ENCODE assay signal across 1 cellular context in genomic region chr6:116370717-116371383, GRCh38.
TF ChIP-seq lines count a peak whose summit lies in the region.

DSE (plus strand) TSS chr6:116370947; CDS start chr6:116399251, 28,304 bp downstream.

TF ChIP-seq in HEK293, 187 proteins besides CTCF, POLR2A, EP300 and RAD21 (continued from another document and continues in another):
- TF ChIP-seq, protein P1, sequence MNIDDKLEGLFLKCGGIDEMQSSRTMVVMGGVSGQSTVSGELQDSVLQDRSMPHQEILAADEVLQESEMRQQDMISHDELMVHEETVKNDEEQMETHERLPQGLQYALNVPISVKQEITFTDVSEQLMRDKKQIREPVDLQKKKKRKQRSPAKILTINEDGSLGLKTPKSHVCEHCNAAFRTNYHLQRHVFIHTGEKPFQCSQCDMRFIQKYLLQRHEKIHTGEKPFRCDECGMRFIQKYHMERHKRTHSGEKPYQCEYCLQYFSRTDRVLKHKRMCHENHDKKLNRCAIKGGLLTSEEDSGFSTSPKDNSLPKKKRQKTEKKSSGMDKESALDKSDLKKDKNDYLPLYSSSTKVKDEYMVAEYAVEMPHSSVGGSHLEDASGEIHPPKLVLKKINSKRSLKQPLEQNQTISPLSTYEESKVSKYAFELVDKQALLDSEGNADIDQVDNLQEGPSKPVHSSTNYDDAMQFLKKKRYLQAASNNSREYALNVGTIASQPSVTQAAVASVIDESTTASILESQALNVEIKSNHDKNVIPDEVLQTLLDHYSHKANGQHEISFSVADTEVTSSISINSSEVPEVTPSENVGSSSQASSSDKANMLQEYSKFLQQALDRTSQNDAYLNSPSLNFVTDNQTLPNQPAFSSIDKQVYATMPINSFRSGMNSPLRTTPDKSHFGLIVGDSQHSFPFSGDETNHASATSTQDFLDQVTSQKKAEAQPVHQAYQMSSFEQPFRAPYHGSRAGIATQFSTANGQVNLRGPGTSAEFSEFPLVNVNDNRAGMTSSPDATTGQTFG (tag by site-specific recombination; IDR thresholded peaks at IDR 0.05; ENCODE audit: borderline replicate concordance): no peak
- TF ChIP-seq ZNF664 (tag by site-specific recombination; IDR thresholded peaks at IDR 0.05): no peak
- no peak for TF ChIP-seq ZNF169 (tag by site-specific recombination; IDR thresholded peaks at IDR 0.05)
- no peak for TF ChIP-seq ZNF521 (tag by site-specific recombination; IDR thresholded peaks at IDR 0.05)
- TF ChIP-seq OVOL3 (tag by site-specific recombination; IDR thresholded peaks at IDR 0.05): no peak
- TF ChIP-seq ZFP41 (tag by site-specific recombination; IDR thresholded peaks at IDR 0.05; ENCODE audit: borderline replicate concordance): no peak
- TF ChIP-seq, protein P2, sequence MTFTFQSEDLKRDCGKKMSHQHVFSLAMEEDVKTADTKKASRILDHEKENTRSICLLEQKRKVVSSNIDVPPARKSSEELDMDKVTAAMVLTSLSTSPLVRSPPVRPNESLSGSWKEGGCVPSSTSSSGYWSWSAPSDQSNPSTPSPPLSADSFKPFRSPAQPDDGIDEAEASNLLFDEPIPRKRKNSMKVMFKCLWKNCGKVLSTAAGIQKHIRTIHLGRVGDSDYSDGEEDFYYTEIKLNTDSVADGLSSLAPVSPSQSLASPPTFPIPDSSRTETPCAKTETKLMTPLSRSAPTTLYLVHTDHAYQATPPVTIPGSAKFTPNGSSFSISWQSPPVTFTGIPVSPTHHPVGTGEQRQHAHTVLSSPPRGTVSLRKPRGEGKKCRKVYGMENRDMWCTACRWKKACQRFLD (tag by site-specific recombination; IDR thresholded peaks at IDR 0.05): no peak
- no peak for TF ChIP-seq ZNF621 (tag by site-specific recombination; IDR thresholded peaks at IDR 0.05)
- no peak for TF ChIP-seq ZNF670 (tag by site-specific recombination; IDR thresholded peaks at IDR 0.05; ENCODE audit: low read depth)
- TF ChIP-seq ZIC2 (tag by site-specific recombination; IDR thresholded peaks at IDR 0.05): peak; percentile 88
- peak; percentile 77; the same call in 1 of the 2 replicates for TF ChIP-seq ZNF76 (tag by site-specific recombination; IDR thresholded peaks at IDR 0.05; ENCODE audit: borderline replicate concordance, low read depth)
- TF ChIP-seq ZBTB20 (tag by site-specific recombination; IDR thresholded peaks at IDR 0.05): peak; percentile 87; the same call in 1 of the 2 replicates
- TF ChIP-seq, protein P3, sequence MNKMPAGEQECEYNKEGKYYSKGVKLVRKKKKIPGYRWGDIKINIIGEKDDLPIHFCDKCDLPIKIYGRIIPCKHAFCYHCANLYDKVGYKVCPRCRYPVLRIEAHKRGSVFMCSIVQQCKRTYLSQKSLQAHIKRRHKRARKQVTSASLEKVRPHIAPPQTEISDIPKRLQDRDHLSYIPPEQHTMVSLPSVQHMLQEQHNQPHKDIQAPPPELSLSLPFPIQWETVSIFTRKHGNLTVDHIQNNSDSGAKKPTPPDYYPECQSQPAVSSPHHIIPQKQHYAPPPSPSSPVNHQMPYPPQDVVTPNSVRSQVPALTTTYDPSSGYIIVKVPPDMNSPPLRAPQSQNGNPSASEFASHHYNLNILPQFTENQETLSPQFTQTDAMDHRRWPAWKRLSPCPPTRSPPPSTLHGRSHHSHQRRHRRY (tag by site-specific recombination; IDR thresholded peaks at IDR 0.05): no peak
- no peak for TF ChIP-seq ZBTB1 (tag by site-specific recombination; IDR thresholded peaks at IDR 0.05)
- peak; percentile 61; the same call in 1 of the 2 replicates for TF ChIP-seq ZNF692 (tag by site-specific recombination; IDR thresholded peaks at IDR 0.05)
- TF ChIP-seq, protein P4, sequence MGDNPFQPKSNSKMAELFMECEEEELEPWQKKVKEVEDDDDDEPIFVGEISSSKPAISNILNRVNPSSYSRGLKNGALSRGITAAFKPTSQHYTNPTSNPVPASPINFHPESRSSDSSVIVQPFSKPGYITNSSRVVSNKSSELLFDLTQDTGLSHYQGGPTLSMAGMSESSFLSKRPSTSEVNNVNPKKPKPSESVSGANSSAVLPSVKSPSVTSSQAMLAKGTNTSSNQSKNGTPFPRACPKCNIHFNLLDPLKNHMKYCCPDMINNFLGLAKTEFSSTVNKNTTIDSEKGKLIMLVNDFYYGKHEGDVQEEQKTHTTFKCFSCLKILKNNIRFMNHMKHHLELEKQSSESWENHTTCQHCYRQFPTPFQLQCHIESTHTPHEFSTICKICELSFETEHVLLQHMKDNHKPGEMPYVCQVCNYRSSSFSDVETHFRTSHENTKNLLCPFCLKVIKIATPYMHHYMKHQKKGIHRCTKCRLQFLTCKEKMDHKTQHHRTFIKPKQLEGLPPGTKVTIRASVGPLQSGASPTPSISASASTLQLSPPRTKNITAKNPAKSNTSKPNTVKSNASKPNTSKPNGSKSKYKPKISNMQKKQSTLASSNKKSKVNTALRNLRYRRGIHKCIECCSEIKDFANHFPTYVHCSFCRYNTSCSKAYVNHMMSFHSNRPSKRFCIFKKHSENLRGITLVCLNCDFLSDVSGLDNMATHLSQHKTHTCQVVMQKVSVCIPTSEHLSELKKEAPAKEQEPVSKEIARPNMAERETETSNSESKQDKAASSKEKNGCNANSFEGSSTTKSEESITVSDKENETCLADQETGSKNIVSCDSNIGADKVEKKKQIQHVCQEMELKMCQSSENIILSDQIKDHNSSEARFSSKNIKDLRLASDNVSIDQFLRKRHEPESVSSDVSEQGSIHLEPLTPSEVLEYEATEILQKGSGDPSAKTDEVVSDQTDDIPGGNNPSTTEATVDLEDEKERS (tag by site-specific recombination; IDR thresholded peaks at IDR 0.05): no peak
- TF ChIP-seq, protein P5, sequence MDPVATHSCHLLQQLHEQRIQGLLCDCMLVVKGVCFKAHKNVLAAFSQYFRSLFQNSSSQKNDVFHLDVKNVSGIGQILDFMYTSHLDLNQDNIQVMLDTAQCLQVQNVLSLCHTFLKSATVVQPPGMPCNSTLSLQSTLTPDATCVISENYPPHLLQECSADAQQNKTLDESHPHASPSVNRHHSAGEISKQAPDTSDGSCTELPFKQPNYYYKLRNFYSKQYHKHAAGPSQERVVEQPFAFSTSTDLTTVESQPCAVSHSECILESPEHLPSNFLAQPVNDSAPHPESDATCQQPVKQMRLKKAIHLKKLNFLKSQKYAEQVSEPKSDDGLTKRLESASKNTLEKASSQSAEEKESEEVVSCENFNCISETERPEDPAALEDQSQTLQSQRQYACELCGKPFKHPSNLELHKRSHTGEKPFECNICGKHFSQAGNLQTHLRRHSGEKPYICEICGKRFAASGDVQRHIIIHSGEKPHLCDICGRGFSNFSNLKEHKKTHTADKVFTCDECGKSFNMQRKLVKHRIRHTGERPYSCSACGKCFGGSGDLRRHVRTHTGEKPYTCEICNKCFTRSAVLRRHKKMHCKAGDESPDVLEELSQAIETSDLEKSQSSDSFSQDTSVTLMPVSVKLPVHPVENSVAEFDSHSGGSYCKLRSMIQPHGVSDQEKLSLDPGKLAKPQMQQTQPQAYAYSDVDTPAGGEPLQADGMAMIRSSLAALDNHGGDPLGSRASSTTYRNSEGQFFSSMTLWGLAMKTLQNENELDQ (tag by site-specific recombination; IDR thresholded peaks at IDR 0.05; ENCODE audit: low read depth): no peak
- TF ChIP-seq EGR2 (tag by site-specific recombination; IDR thresholded peaks at IDR 0.05; ENCODE audit: low read depth): peak; percentile 90
- TF ChIP-seq ZNF433 (tag by site-specific recombination; IDR thresholded peaks at IDR 0.05; ENCODE audit: low read depth): no peak
- TF ChIP-seq, protein P6, sequence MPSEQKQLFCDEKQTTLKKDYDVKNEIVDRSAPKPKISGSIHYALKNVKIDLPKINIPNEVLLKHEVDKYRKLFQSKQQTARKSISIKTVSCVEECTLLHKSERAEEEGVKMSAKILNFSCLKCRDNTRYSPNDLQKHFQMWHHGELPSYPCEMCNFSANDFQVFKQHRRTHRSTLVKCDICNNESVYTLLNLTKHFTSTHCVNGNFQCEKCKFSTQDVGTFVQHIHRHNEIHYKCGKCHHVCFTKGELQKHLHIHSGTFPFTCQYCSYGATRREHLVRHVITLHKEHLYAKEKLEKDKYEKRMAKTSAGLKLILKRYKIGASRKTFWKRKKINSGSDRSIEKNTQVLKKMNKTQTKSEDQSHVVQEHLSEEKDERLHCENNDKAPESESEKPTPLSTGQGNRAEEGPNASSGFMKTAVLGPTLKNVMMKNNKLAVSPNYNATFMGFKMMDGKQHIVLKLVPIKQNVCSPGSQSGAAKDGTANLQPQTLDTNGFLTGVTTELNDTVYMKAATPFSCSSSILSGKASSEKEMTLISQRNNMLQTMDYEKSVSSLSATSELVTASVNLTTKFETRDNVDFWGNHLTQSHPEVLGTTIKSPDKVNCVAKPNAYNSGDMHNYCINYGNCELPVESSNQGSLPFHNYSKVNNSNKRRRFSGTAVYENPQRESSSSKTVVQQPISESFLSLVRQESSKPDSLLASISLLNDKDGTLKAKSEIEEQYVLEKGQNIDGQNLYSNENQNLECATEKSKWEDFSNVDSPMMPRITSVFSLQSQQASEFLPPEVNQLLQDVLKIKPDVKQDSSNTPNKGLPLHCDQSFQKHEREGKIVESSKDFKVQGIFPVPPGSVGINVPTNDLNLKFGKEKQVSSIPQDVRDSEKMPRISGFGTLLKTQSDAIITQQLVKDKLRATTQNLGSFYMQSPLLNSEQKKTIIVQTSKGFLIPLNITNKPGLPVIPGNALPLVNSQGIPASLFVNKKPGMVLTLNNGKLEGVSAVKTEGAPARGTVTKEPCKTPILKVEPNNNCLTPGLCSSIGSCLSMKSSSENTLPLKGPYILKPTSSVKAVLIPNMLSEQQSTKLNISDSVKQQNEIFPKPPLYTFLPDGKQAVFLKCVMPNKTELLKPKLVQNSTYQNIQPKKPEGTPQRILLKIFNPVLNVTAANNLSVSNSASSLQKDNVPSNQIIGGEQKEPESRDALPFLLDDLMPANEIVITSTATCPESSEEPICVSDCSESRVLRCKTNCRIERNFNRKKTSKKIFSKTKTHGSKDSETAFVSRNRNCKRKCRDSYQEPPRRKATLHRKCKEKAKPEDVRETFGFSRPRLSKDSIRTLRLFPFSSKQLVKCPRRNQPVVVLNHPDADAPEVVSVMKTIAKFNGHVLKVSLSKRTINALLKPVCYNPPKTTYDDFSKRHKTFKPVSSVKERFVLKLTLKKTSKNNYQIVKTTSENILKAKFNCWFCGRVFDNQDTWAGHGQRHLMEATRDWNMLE (tag by site-specific recombination; conservative IDR thresholded peaks at IDR 0.05; ENCODE audit: low read depth): no peak
- no peak for TF ChIP-seq ZSCAN4 (tag by site-specific recombination; IDR thresholded peaks at IDR 0.05)
- no peak for TF ChIP-seq ZBTB48 (tag by site-specific recombination; IDR thresholded peaks at IDR 0.05)
- no peak for TF ChIP-seq ZNF48 (tag by site-specific recombination; IDR thresholded peaks at IDR 0.05)
- TF ChIP-seq ZNF184 (tag by site-specific recombination; IDR thresholded peaks at IDR 0.05): no peak
- TF ChIP-seq ZNF626 (tag by site-specific recombination; IDR thresholded peaks at IDR 0.05): no peak
- TF ChIP-seq ZBTB21 (tag by site-specific recombination; IDR thresholded peaks at IDR 0.05): no peak
- no peak for TF ChIP-seq ZNF37A (tag by site-specific recombination; IDR thresholded peaks at IDR 0.05)
- 0 out of 2 replicates have a peak, but pooled peaks have one; percentile 15 for TF ChIP-seq SCRT2 (tag by site-specific recombination; IDR thresholded peaks at IDR 0.05)
- TF ChIP-seq ZNF19 (tag by site-specific recombination; IDR thresholded peaks at IDR 0.05; ENCODE audit: low read depth): no peak
- TF ChIP-seq ZNF768 (tag by site-specific recombination; IDR thresholded peaks at IDR 0.05): no peak
- no peak for TF ChIP-seq ZNF416 (tag by site-specific recombination; IDR thresholded peaks at IDR 0.05)
- TF ChIP-seq ZNF112 (tag by site-specific recombination; IDR thresholded peaks at IDR 0.05): no peak
- no peak for TF ChIP-seq ZNF223 (tag by site-specific recombination; IDR thresholded peaks at IDR 0.05)
- TF ChIP-seq ZNF292 (tag by site-specific recombination; IDR thresholded peaks at IDR 0.05; ENCODE audit: borderline replicate concordance, low read depth): no peak
- no peak; the same call in 1 of the 2 replicates for TF ChIP-seq ZNF394 (tag by site-specific recombination; IDR thresholded peaks at IDR 0.05; ENCODE audit: borderline replicate concordance)
- TF ChIP-seq, protein P7, sequence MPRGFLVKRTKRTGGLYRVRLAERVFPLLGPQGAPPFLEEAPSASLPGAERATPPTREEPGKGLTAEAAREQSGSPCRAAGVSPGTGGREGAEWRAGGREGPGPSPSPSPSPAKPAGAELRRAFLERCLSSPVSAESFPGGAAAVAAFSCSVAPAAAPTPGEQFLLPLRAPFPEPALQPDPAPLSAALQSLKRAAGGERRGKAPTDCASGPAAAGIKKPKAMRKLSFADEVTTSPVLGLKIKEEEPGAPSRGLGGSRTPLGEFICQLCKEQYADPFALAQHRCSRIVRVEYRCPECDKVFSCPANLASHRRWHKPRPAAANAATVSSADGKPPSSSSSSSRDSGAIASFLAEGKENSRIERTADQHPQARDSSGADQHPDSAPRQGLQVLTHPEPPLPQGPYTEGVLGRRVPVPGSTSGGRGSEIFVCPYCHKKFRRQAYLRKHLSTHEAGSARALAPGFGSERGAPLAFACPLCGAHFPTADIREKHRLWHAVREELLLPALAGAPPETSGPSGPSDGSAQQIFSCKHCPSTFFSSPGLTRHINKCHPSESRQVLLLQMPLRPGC (tag by site-specific recombination; IDR thresholded peaks at IDR 0.05): 0 out of 2 replicates have a peak, but pooled peaks have one; percentile 16
- peak; percentile 63 for TF ChIP-seq ZNF324 (tag by site-specific recombination; IDR thresholded peaks at IDR 0.05)
- TF ChIP-seq ZNF677 (tag by site-specific recombination; IDR thresholded peaks at IDR 0.05): no peak
- no peak for TF ChIP-seq ZNF510 (tag by site-specific recombination; IDR thresholded peaks at IDR 0.05; ENCODE audit: insufficient replicate concordance)
- no peak for TF ChIP-seq ZNF133 (tag by site-specific recombination; IDR thresholded peaks at IDR 0.05)
- TF ChIP-seq ZNF211 (tag by site-specific recombination; IDR thresholded peaks at IDR 0.05; ENCODE audit: low read depth): no peak
- peak; percentile 87 for TF ChIP-seq KLF8 (tag by site-specific recombination; IDR thresholded peaks at IDR 0.05)
- peak; percentile 54 for TF ChIP-seq KLF1 (tag by site-specific recombination; IDR thresholded peaks at IDR 0.05)
- no peak for TF ChIP-seq ZFP69B (tag by site-specific recombination; IDR thresholded peaks at IDR 0.05)
- 0 out of 2 replicates have a peak, but pooled peaks have one; percentile 23 for TF ChIP-seq GLI4 (tag by site-specific recombination; IDR thresholded peaks at IDR 0.05)
